Comparison of ENCODE assay signal across 8 cellular contexts in the genomic region with DNA sequence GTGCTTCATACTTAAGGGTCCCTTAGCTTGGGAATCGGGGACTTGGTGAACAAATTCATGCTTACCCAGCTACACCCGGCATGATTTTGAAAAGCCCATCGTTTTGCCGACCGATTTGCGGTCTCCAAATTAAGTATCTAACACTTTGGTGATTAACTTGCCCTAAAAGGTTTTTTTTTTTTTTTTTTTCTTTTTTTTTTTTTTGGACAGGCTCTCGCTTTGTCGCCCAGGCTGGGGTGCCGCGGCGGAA. TPM values are rescaled to one million over a fixed set of nuclear protein-coding genes. Genes with fewer than 3 reads are reported as not detected.
DNase-seq lines count a peak whose midpoint lies in the region; ATAC-seq and TF ChIP-seq lines count a peak whose summit lies in the region.

No MANE protein-coding gene starts in this region.

- peak overlapping the region; percentile 95 for H3K56ac ChIP-seq in mesendoderm (ENCODE audit: low read length)

- peak overlapping the region; percentile 99 for H3K18ac ChIP-seq in mesendoderm (ENCODE audit: low read length)

- no peak overlapping the region for H4K5ac ChIP-seq in mesendoderm (ENCODE audit: low read length)

- H3K23ac ChIP-seq in mesendoderm (ENCODE audit: low read length), result peak overlapping the region; percentile 72

- H3K79me1 ChIP-seq in mesendoderm (ENCODE audit: low read length), result peaks cover 8% of the 10 kb centered on the region

- H2AK5ac ChIP-seq in mesendoderm (ENCODE audit: low read length), result peak overlapping the region; percentile 18

- peaks cover 37% of the 10 kb centered on the region for H3K79me2 ChIP-seq in mesendoderm (ENCODE audit: control insufficient read depth, insufficient read depth, low read length)

- ATAC-seq in heart left ventricle (no peak), Right ventricle myocardium inferior (no peak), body of pancreas (no peak)

- peaks cover 11 to 48% (median 36%) of the 10 kb centered on the region in 12 donors for H3K4me1 ChIP-seq in heart left ventricle
- peaks cover 40% of the 10 kb centered on the region for H3K4me1 ChIP-seq in body of pancreas
- peaks cover 7% of the 10 kb centered on the region for H3K4me1 ChIP-seq in mesendoderm (ENCODE audit: control insufficient read depth, low read depth, low read length)
- peaks cover 2% of the 10 kb centered on the region for H3K4me1 ChIP-seq in urinary bladder (ENCODE audit: insufficient read depth)

- H3K9ac ChIP-seq in mesendoderm (ENCODE audit: low read length), result peak overlapping the region; percentile 88

- H2BK15ac ChIP-seq in mesendoderm (replicated peaks; ENCODE audit: low read depth), result no peak overlapping the region

- H3K27ac ChIP-seq in heart left ventricle (peak overlapping the region; percentile 96 to 100 (median 100)), body of pancreas (peak overlapping the region; percentile 96 to 100 (median 100)), mesendoderm (ENCODE audit: low read depth, low read length) (peak overlapping the region; percentile 99), urinary bladder (ENCODE audit: low read depth) (peak overlapping the region; percentile 98)

- H3K4ac ChIP-seq in mesendoderm (ENCODE audit: low read depth, low read length), result peak overlapping the region; percentile 92

- no peak for TF ChIP-seq POLR2A in heart left ventricle (IDR thresholded peaks at IDR 0.05)
- no peak for TF ChIP-seq POLR2A in body of pancreas (IDR thresholded peaks at IDR 0.05)

- no peak for TF ChIP-seq CTCF in heart left ventricle (IDR thresholded peaks at IDR 0.05)
- TF ChIP-seq CTCF in body of pancreas (IDR thresholded peaks at IDR 0.05), result peak in 1 of 7 experiments; percentile 5

- H4K8ac ChIP-seq in mesendoderm (ENCODE audit: low read depth, low read length), result peak overlapping the region; percentile 98

- DNase-seq in heart left ventricle (no peak), Right ventricle myocardium inferior (ENCODE audit: missing footprints) (no peak), body of pancreas (peak in 1 of 4 donors; percentile 47), mesendoderm (no peak), DMS53 (lab: John Stamatoyannopoulos, UW) (no peak), RPMI8226 (no peak)
- no peak for DNase-seq in activated effector memory CD4-positive, alpha-beta T cell treated with Interleukin-2 at 50 U/mL for 16 hours

- WGBS in heart left ventricle, 4 donors, result 14 to 27% (median 23%) methylated on average over 11 of the region's 11 CpGs
- WGBS in body of pancreas, 2 donors, result 0 to 1% methylated on average over 11 of the region's 11 CpGs
- no CpG with 5 or more reads among the region's 11 CpGs for WGBS in mesendoderm (ENCODE audit: extremely low coverage, insufficient coverage, low lambda C conversion rate)
- WGBS in urinary bladder, result 4% methylated on average over 11 of the region's 11 CpGs

- H3K9me3 ChIP-seq in heart left ventricle (no peaks in the 10 kb centered on the region), body of pancreas (no peaks in the 10 kb centered on the region)

- H3K36me3 ChIP-seq in heart left ventricle, result peaks cover 1 to 35% (median 31%) of the 10 kb centered on the region in 9 donors
- peaks cover 12 to 13% of the 10 kb centered on the region in 2 donors for H3K36me3 ChIP-seq in body of pancreas (replicated peaks in 1 of 2; ENCODE audit: insufficient read depth in 1 of 2, low read depth in 2 of 2)
- H3K36me3 ChIP-seq in mesendoderm (ENCODE audit: control insufficient read depth, insufficient read depth, low read length), result peaks cover 16% of the 10 kb centered on the region
- peaks cover 10% of the 10 kb centered on the region for H3K36me3 ChIP-seq in urinary bladder (ENCODE audit: insufficient read depth)

- H2BK5ac ChIP-seq in mesendoderm (ENCODE audit: low read length), result peak overlapping the region; percentile 96

- H3K4me3 ChIP-seq in heart left ventricle (peak overlapping the region; percentile 47 to 99 (median 92)), body of pancreas (peak overlapping the region; percentile 49 to 63), mesendoderm (ENCODE audit: low read length) (peak overlapping the region; percentile 34), urinary bladder (ENCODE audit: low read depth, low read length) (peak overlapping the region; percentile 98)

- intact Hi-C loops in heart left ventricle (cut with DNase I), result loop anchor here in 6 of 10 donors (5.0 to 10.0 kb wide), 7 partner anchors 50 to 230 kb away; partner anchors contain the start of genes DYNC1H1 (in 2 of the 6), ZNF839 (in 2 of the 6) and WDR20 (in 1 of the 6)
- intact Hi-C loops in Right ventricle myocardium inferior (cut with DNase I), result loop anchor here (1.0 to 5.0 kb wide), 3 partner anchors 40 to 327 kb away; partner anchors contain the start of gene PPP2R5C
- intact Hi-C loops in body of pancreas (cut with DNase I), result no loop called here

- peak overlapping the region; percentile 70 for H3K4me2 ChIP-seq in mesendoderm (ENCODE audit: low read length)

- no peak overlapping the region for H2BK120ac ChIP-seq in mesendoderm (ENCODE audit: low read depth, low read length)

- H3K27me3 ChIP-seq in heart left ventricle (no peaks in the 10 kb centered on the region), body of pancreas (no peaks in the 10 kb centered on the region), mesendoderm (ENCODE audit: insufficient read depth, low read length, poor library complexity) (no peaks in the 10 kb centered on the region)

RNA-seq across cellular contexts. Expression of gene HSP90AA1, which starts 0.8 kb away (rescaled TPM):
- total RNA-seq in heart left ventricle, result 100 to 1,000 TPM; 351 to 854 (median 427) TPM
- 100 to 1,000 TPM; 377 to 956 TPM for polyA plus RNA-seq in heart left ventricle
- 484 TPM for total RNA-seq in Right ventricle myocardium inferior
- total RNA-seq in body of pancreas, result 100 to 1,000 TPM; 197 to 251 TPM
- 1,232 TPM for polyA plus RNA-seq in mesendoderm (2013, experiment 1 of 2)
- polyA plus RNA-seq in mesendoderm (2013, experiment 2 of 2), result 1,230 TPM
- 242 TPM for total RNA-seq in urinary bladder
- polyA plus RNA-seq in urinary bladder, result 287 TPM

RNA-seq across cellular contexts. Expression of gene WDR20, which starts 52.0 kb away (rescaled TPM):
- total RNA-seq in heart left ventricle, result 10 to 100 TPM; 15.8 to 26.5 (median 21.2) TPM
- polyA plus RNA-seq in heart left ventricle, result 10 to 100 TPM; 10.4 to 15.9 TPM
- 20.5 TPM for total RNA-seq in Right ventricle myocardium inferior
- total RNA-seq in body of pancreas, result 10 to 100 TPM; 12.2 to 15.5 TPM
- polyA plus RNA-seq in mesendoderm (2013, experiment 1 of 2), result 15.4 TPM
- polyA plus RNA-seq in mesendoderm (2013, experiment 2 of 2), result 14.5 TPM
- total RNA-seq in urinary bladder, result 27.0 TPM
- polyA plus RNA-seq in urinary bladder, result 15.6 TPM

Comparison
In these comparisons a context has a peak if more than half of its experiments do, and no peak if none do; other contexts are left out.
1. H3K4me3 ChIP-seq: peak in every context shown above with its lines; median percentile 98 in urinary bladder; 92 in heart left ventricle; 56 in body of pancreas; 34 in mesendoderm.